19 cellular contexts compared by ENCODE assay signal in genomic region chr12:32893008-32893407, GRCh38. TPM values are rescaled to one million over a fixed set of nuclear protein-coding genes. Genes with fewer than 3 reads are reported as not detected.
DNase-seq lines count a peak whose midpoint lies in the region; ATAC-seq, FAIRE-seq and TF ChIP-seq lines count a peak whose summit lies in the region.
"Had no signal": no experiment of that assay in that cellular context is flagged by ENCODE, and none has a peak within 500 bp of the region (broad histone marks: within the 10 kb centered on the region; RNA-seq: fewer than 3 reads in every experiment).

No MANE protein-coding gene starts in this region.

- H3K27me3 ChIP-seq in SJSA1 (replicated peaks) (no peaks in the 10 kb centered on the region), foreskin keratinocyte (no peaks in the 10 kb centered on the region), parathyroid adenoma (ENCODE audit: control insufficient read depth, insufficient read depth, low read length) (no peaks in the 10 kb centered on the region), small intestine (ENCODE audit: control insufficient read depth in 2 of 2, insufficient read depth in 2 of 2, low read length in 2 of 2) (peaks cover 0 to 5% of the 10 kb centered on the region in 2 donors)

- no peak overlapping the region for H3K9ac ChIP-seq in parathyroid adenoma

- H3K27ac ChIP-seq in SJSA1 (peak overlapping the region; percentile 48), foreskin keratinocyte (peak overlapping the region; percentile 80), parathyroid adenoma (peak overlapping the region; percentile 53), small intestine (ENCODE audit: low read depth in 1 of 2, low read length in 1 of 2) (peak overlapping the region in 1 of 2 donors; percentile 20)
- H3K27ac ChIP-seq: left lung had no signal

- H3K36me3 ChIP-seq in SJSA1 = 0 out of 2 replicates have a peak, but pooled peaks cover 8% of the 10 kb centered on the region
- no peaks in the 10 kb centered on the region for H3K36me3 ChIP-seq in parathyroid adenoma (ENCODE audit: control insufficient read depth, insufficient read depth, low read length)
- no peaks in the 10 kb centered on the region for H3K36me3 ChIP-seq in small intestine (ENCODE audit: control insufficient read depth in 2 of 2, insufficient read depth in 2 of 2, low read length in 2 of 2)
- H3K36me3 ChIP-seq: left lung had no signal

- ATAC-seq in foreskin keratinocyte (no peak), GM19395 (IDR thresholded peaks at IDR 0.05; ENCODE audit: unreplicated experiment) (no peak)
- ATAC-seq: activated naive CD4-positive, alpha-beta T cell treated with anti-CD3 and anti-CD28 coated beads, Interleukin-2, amount 50 U/mL, for 72 hours; GM12878; left lung; natural killer cell treated with Interleukin-12 subunit alpha and Interleukin-12 subunit beta and Interleukin-15 and Interleukin-18, amount 100 ng/mL, for 72 hours; stimulated activated naive B cell treated with anti-CD40 and anti-IgM and Interleukin-4, amounts not matched to agents 10 μg/mL and 1 μg/mL and 100 μg/mL, for 72 hours had no signal

- H3K27me3 Mint-ChIP-seq in T-helper 2 cell treated with Interferon-gamma antibody and Interleukin-4, amounts not matched to agents 5 μg/mL and 100 μg/mL, for 36 hours (ENCODE audit: low read depth) = peaks cover 41% of the 10 kb centered on the region

- no peak for FAIRE-seq in small intestine (lab: Jason Lieb, UNC)
- FAIRE-seq: endothelial cell of umbilical vein, GM12878 had no signal

- TF ChIP-seq CTCF in foreskin keratinocyte (conservative IDR thresholded peaks at IDR 0.05) (no peak), parathyroid adenoma (IDR thresholded peaks at IDR 0.05) (no peak)

- H3K27ac Mint-ChIP-seq in T-helper 2 cell treated with Interferon-gamma antibody and Interleukin-4, amounts not matched to agents 5 μg/mL and 100 μg/mL, for 36 hours = no peak overlapping the region
- H3K27ac Mint-ChIP-seq: activated naive CD4-positive, alpha-beta T cell treated with anti-CD3 and anti-CD28 coated beads, Interleukin-2, amount 50 U/mL, for 72 hours; natural killer cell treated with Interleukin-12 subunit alpha and Interleukin-12 subunit beta and Interleukin-15 and Interleukin-18, amount 100 ng/mL, for 72 hours; stimulated activated naive B cell treated with anti-CD40 and anti-IgM and Interleukin-4, amounts not matched to agents 10 μg/mL and 1 μg/mL and 100 μg/mL, for 72 hours had no signal

- no peaks in the 10 kb centered on the region for H3K79me2 ChIP-seq in parathyroid adenoma

- H3K4me1 Mint-ChIP-seq in T-helper 2 cell treated with Interferon-gamma antibody and Interleukin-4, amounts not matched to agents 5 μg/mL and 100 μg/mL, for 36 hours (ENCODE audit: low read depth) = peaks cover 8% of the 10 kb centered on the region

- peaks cover 61% of the 10 kb centered on the region for H3K4me1 ChIP-seq in SJSA1 (replicated peaks)
- H3K4me1 ChIP-seq in foreskin keratinocyte = peaks cover 49% of the 10 kb centered on the region
- H3K4me1 ChIP-seq in parathyroid adenoma = peaks cover 24% of the 10 kb centered on the region
- H3K4me1 ChIP-seq in small intestine (ENCODE audit: control insufficient read depth in 2 of 2, insufficient read depth in 1 of 2, low read depth in 1 of 2, low read length in 1 of 2) = peaks cover 0 to 3% of the 10 kb centered on the region in 2 donors

- DNase-seq in NCI-H2171 treated with DMSO at 0.1 percent for 48 hours (lab: John Stamatoyannopoulos, UW) = peak; percentile 31
- DNase-seq in NCI-H2171 (lab: John Stamatoyannopoulos, UW) = no peak
- DNase-seq in SJSA1 (ENCODE audit: low read depth in 1 of 2, low spot score in 2 of 2) = no peak
- DNase-seq in foreskin keratinocyte = no peak
- no peak for DNase-seq in T-helper 2 cell treated with Interferon-gamma antibody and Interleukin-4, amounts not matched to agents 5 μg/mL and 100 μg/mL, for 36 hours (ENCODE audit: low spot score)
- no peak for DNase-seq in small intestine
- DNase-seq: 8988T; activated CD8-positive, alpha-beta memory T cell treated with anti-CD3 and anti-CD28 coated beads, Interleukin-2, amount 50 U/mL, for 48 hours; left lung; NCI-H446; stimulated activated naive B cell treated with anti-CD40 and anti-IgM and Interleukin-4, amounts not matched to agents 10 μg/mL and 1 μg/mL and 100 μg/mL, for 72 hours; T-helper 1 cell had no signal

- 11 to 23% (median 19%) methylated on average over 1 of the region's 1 CpG for WGBS in small intestine, 3 donors

- H3K36me3 Mint-ChIP-seq in T-helper 2 cell treated with Interferon-gamma antibody and Interleukin-4, amounts not matched to agents 5 μg/mL and 100 μg/mL, for 36 hours (ENCODE audit: low read depth) = no peaks in the 10 kb centered on the region
- H3K36me3 Mint-ChIP-seq: stimulated activated naive B cell treated with anti-CD40 and anti-IgM and Interleukin-4, amounts not matched to agents 10 μg/mL and 1 μg/mL and 100 μg/mL, for 72 hours had no signal

- H3K4me2 ChIP-seq in parathyroid adenoma (ENCODE audit: low read length) = peak overlapping the region; percentile 29

- no peak overlapping the region for H3K4me3 Mint-ChIP-seq in T-helper 2 cell treated with Interferon-gamma antibody and Interleukin-4, amounts not matched to agents 5 μg/mL and 100 μg/mL, for 36 hours
- H3K4me3 Mint-ChIP-seq: central memory CD8-positive, alpha-beta T cell; natural killer cell treated with Interleukin-12 subunit alpha and Interleukin-12 subunit beta and Interleukin-15 and Interleukin-18, amount 100 ng/mL, for 72 hours; stimulated activated naive B cell treated with anti-CD40 and anti-IgM and Interleukin-4, amounts not matched to agents 10 μg/mL and 1 μg/mL and 100 μg/mL, for 72 hours had no signal

- no peaks in the 10 kb centered on the region for H3K9me3 Mint-ChIP-seq in T-helper 2 cell treated with Interferon-gamma antibody and Interleukin-4, amounts not matched to agents 5 μg/mL and 100 μg/mL, for 36 hours
- H3K9me3 Mint-ChIP-seq: activated naive CD4-positive, alpha-beta T cell treated with anti-CD3 and anti-CD28 coated beads, Interleukin-2, amount 50 U/mL, for 72 hours; central memory CD8-positive, alpha-beta T cell; natural killer cell treated with Interleukin-12 subunit alpha and Interleukin-12 subunit beta and Interleukin-15 and Interleukin-18, amount 100 ng/mL, for 72 hours; stimulated activated naive B cell treated with anti-CD40 and anti-IgM and Interleukin-4, amounts not matched to agents 10 μg/mL and 1 μg/mL and 100 μg/mL, for 72 hours had no signal

- H3K9me3 ChIP-seq in SJSA1 (replicated peaks) = no peaks in the 10 kb centered on the region
- H3K9me3 ChIP-seq in parathyroid adenoma (ENCODE audit: control insufficient read depth, low read length) = no peaks in the 10 kb centered on the region
- H3K9me3 ChIP-seq in small intestine (ENCODE audit: control insufficient read depth, low read depth) = no peaks in the 10 kb centered on the region
- H3K9me3 ChIP-seq: left lung had no signal

- peak overlapping the region; percentile 64 for H2AFZ ChIP-seq in parathyroid adenoma

- H3K4me3 ChIP-seq in SJSA1 = no peak overlapping the region
- peak overlapping the region; percentile 81 for H3K4me3 ChIP-seq in parathyroid adenoma (ENCODE audit: low read depth, low read length)
- H3K4me3 ChIP-seq in small intestine (ENCODE audit: low read depth in 1 of 2, low read length in 2 of 2) = no peak overlapping the region
- H3K4me3 ChIP-seq: GM12878, left lung had no signal

RNA-seq across cellular contexts. Expression of gene PKP2, which starts 3.6 kb away (rescaled TPM):
- total RNA-seq in SJSA1 (2014; rRNA removed; shearing (Covaris generic)) = 28.6 and 29.9 TPM in 2 replicates
- total RNA-seq in foreskin keratinocyte = 76.0 and 84.4 TPM in 2 replicates
- 19.6 and 26.5 TPM in 2 replicates for polyA plus RNA-seq in foreskin keratinocyte
- polyA plus RNA-seq in small intestine = 10 to 100 TPM; 12.7 to 34.7 (median 14.3) TPM
